18 cellular contexts compared by ENCODE assay signal in genomic region chr6:18139935-18140621, GRCh38. TPM values are rescaled to one million over a fixed set of nuclear protein-coding genes. Genes with fewer than 3 reads are reported as not detected.
A peak's percentile ranks its signal among the peaks of the same experiment; 100 is the strongest.
DNase-seq lines count a peak whose midpoint lies in the region; ATAC-seq, FAIRE-seq and TF ChIP-seq lines count a peak whose summit lies in the region.
"Had no signal": no experiment of that assay in that cellular context is flagged by ENCODE, and none has a peak within 500 bp of the region (broad histone marks: within the 10 kb centered on the region; RNA-seq: fewer than 3 reads in every experiment).

No MANE protein-coding gene starts in this region.

- TF ChIP-seq EP300 in A549 (IDR thresholded peaks at IDR 0.05) (no peak), transverse colon (IDR thresholded peaks at IDR 0.05; ENCODE audit: low read depth) (no peak)

- in situ Hi-C loops in transverse colon (cut with MboI; ENCODE audit: low pct_ligation_motif_present in 1 of 4, low pct_unique_long_range_greater_than_20kb in 1 of 4, low sequenced_read_pairs in 3 of 4): loop anchor here in 2 of 4 donors (25.0 kb wide), 2 partner anchors 553 to 978 kb away; no protein-coding TSS in a partner anchor

- no peak overlapping the region for H3K4me3 ChIP-seq in A549
- H3K4me3 ChIP-seq in colonic mucosa: no peak overlapping the region
- H3K4me3 ChIP-seq in mucosa of rectum (ENCODE audit: low read length in 2 of 2): no peak overlapping the region
- no peak overlapping the region for H3K4me3 ChIP-seq in transverse colon
- H3K4me3 ChIP-seq: BLaER1 treated with 17β-estradiol and CSF1 and Interleukin-3, amounts not matched to agents 10 nM and 100 nM; GM23338 had no signal

- H3K27me3 ChIP-seq in colonic mucosa (no peaks in the 10 kb centered on the region), mucosa of rectum (ENCODE audit: control insufficient read depth in 2 of 2, insufficient read depth in 2 of 2, low read length in 2 of 2) (no peaks in the 10 kb centered on the region), transverse colon (no peaks in the 10 kb centered on the region)
- H3K27me3 ChIP-seq: BLaER1 treated with 17β-estradiol and CSF1 and Interleukin-3, amounts not matched to agents 10 nM and 100 nM had no signal

- CTCF ChIA-PET in A549 (lab: Yijun Ruan, JAX): no interaction called here

- 84% methylated on average over 6 of the region's 6 CpGs for WGBS in A549 (ENCODE audit: missing lambda C conversion rate)
- 0 to 70% methylated on average over 1 to 6 of the region's 6 CpGs for WGBS in transverse colon (ENCODE audit: low coverage in 1 of 2), 2 donors

- H3K27ac ChIP-seq in A549 (no peak overlapping the region), colonic mucosa (peak overlapping the region; percentile 41), mucosa of rectum (ENCODE audit: low read depth in 2 of 2, low read length in 2 of 2) (peak overlapping the region; percentile 53 to 54), transverse colon (peak overlapping the region; percentile 35 to 62 (median 60))
- H3K27ac ChIP-seq: BLaER1 treated with 17β-estradiol and CSF1 and Interleukin-3, amounts not matched to agents 10 nM and 100 nM; HL-60 had no signal

- H3K9ac ChIP-seq in colonic mucosa (ENCODE audit: low read depth in 2 of 2, low read length in 2 of 2): no peak overlapping the region
- H3K9ac ChIP-seq in mucosa of rectum (ENCODE audit: low read depth in 1 of 2, low read length in 2 of 2): no peak overlapping the region
- H3K9ac ChIP-seq: BLaER1 treated with 17β-estradiol and CSF1 and Interleukin-3, amounts not matched to agents 10 nM and 100 nM had no signal

- intact Hi-C loops in colonic mucosa (cut with DNase I): no loop called here
- intact Hi-C loops in transverse colon (cut with DNase I; ENCODE audit: low total_unique reads): loop anchor here (5.0 kb wide), 1 partner anchor 1798 kb away; no protein-coding TSS in a partner anchor

- TF ChIP-seq RAD21 in A549 (conservative IDR thresholded peaks at IDR 0.05 in 1 of 2, IDR thresholded peaks at IDR 0.05 in 1 of 2): no peak

- no peak for ATAC-seq in A549
- ATAC-seq: CD8-positive, alpha-beta T cell; GM23338 had no signal

- POLR2A ChIA-PET in A549 (lab: Yijun Ruan, JAX): no interaction called here

- DNase-seq in A549 (ENCODE audit: low read depth in 1 of 2, low spot score in 1 of 2) (no peak), colonic mucosa (peak; percentile 66), transverse colon (peak; percentile 55), kidney tubule cell (ENCODE audit: low spot score) (no peak), ecto neural progenitor cell (ENCODE audit: low spot score) (no peak)
- no peak for DNase-seq in activated CD8-positive, alpha-beta memory T cell treated with anti-CD3 and anti-CD28 coated beads for 24 hours
- DNase-seq: 8988T; Calu3; CD8-positive, alpha-beta T cell; DMS79 treated with DMSO at 0.1 percent for 48 hours; GF-D8; HCEC 1CT; IMR-90 had no signal

- H3K4me2 ChIP-seq in A549: no peak overlapping the region
- H3K4me2 ChIP-seq: BLaER1 treated with 17β-estradiol and CSF1 and Interleukin-3, amounts not matched to agents 10 nM and 100 nM; GM23338 had no signal

- TF ChIP-seq CTCF in A549 (IDR thresholded peaks at IDR 0.05) (no peak), colonic mucosa (IDR thresholded peaks at IDR 0.05) (no peak), transverse colon (IDR thresholded peaks at IDR 0.05) (no peak)

- H3K9me3 ChIP-seq in A549 (no peaks in the 10 kb centered on the region), colonic mucosa (no peaks in the 10 kb centered on the region), mucosa of rectum (ENCODE audit: control insufficient read depth in 2 of 2, low read length in 2 of 2) (no peaks in the 10 kb centered on the region), transverse colon (no peaks in the 10 kb centered on the region)
- H3K9me3 ChIP-seq: BLaER1 treated with 17β-estradiol and CSF1 and Interleukin-3, amounts not matched to agents 10 nM and 100 nM had no signal

- no peak for FAIRE-seq in A549 (lab: Jason Lieb, UNC)
- FAIRE-seq: H54 had no signal

- no peak for TF ChIP-seq POLR2A in A549 (IDR thresholded peaks at IDR 0.05; ENCODE audit: low read length)
- no peak for TF ChIP-seq POLR2A in transverse colon (IDR thresholded peaks at IDR 0.05)

- H3K4me1 ChIP-seq in A549: no peaks in the 10 kb centered on the region
- peaks cover 3% of the 10 kb centered on the region for H3K4me1 ChIP-seq in colonic mucosa
- H3K4me1 ChIP-seq in mucosa of rectum (ENCODE audit: control insufficient read depth in 2 of 2, insufficient read depth in 2 of 2, low read length in 2 of 2): peaks cover 4 to 8% of the 10 kb centered on the region in 2 donors
- peaks cover 0 to 20% (median 2%) of the 10 kb centered on the region in 4 donors for H3K4me1 ChIP-seq in transverse colon
- H3K4me1 ChIP-seq: BLaER1 treated with 17β-estradiol and CSF1 and Interleukin-3, amounts not matched to agents 10 nM and 100 nM had no signal

- no peaks in the 10 kb centered on the region for H3K36me3 ChIP-seq in colonic mucosa
- H3K36me3 ChIP-seq in mucosa of rectum (ENCODE audit: control insufficient read depth in 2 of 2, insufficient read depth in 2 of 2, low read length in 2 of 2): peaks cover 16 to 38% of the 10 kb centered on the region in 2 donors
- peaks cover 0 to 42% (median 4%) of the 10 kb centered on the region in 4 donors for H3K36me3 ChIP-seq in transverse colon

TF ChIP-seq in A549, 52 proteins besides CTCF, POLR2A, EP300 and RAD21:
- TF ChIP-seq PBX3 (IDR thresholded peaks at IDR 0.05): no peak
- no peak for TF ChIP-seq ZFP36 (IDR thresholded peaks at IDR 0.05; ENCODE audit: borderline replicate concordance, partially characterized antibody)
- TF ChIP-seq HEYL (CRISPR knock-in tag; IDR thresholded peaks at IDR 0.05): no peak
- TF ChIP-seq KDM5A (IDR thresholded peaks at IDR 0.05): no peak
- TF ChIP-seq MAFK (IDR thresholded peaks at IDR 0.05; ENCODE audit: partially characterized antibody): peak; percentile 21
- no peak for TF ChIP-seq ATOH8 (CRISPR knock-in tag; IDR thresholded peaks at IDR 0.05; ENCODE audit: low read depth)

RNA-seq across cellular contexts. Expression of gene TPMT, which starts 14.8 kb away (rescaled TPM):
- 13.4 and 16.5 TPM in 2 replicates for polyA plus RNA-seq in A549 (2011; rRNA removed)
- 4.0 and 4.3 TPM in 2 replicates for polyA plus RNA-seq in A549 (2012; cell fraction: cytosol; rRNA removed)
- polyA plus RNA-seq in A549 (2012; cell fraction: nucleus; rRNA removed): 1.0 and 1.9 TPM in 2 replicates
- 11.0 to 11.2 TPM (median 11.2 TPM) in 3 replicates for polyA plus RNA-seq in A549 (2017; fragmentation: RNase III; extraction: RNeasy Plus Mini Kit Qiagen cat#74134 plus additional on column Dnase treatment)
- polyA minus RNA-seq in A549 (2011; rRNA and poly(A)+ RNA removed): 2.8 and 3.0 TPM in 2 replicates
- total RNA-seq in colonic mucosa: 10 to 100 TPM; 51.1 to 52.5 TPM
- 10 to 100 TPM; 15.1 to 53.5 (median 32.8) TPM for total RNA-seq in transverse colon

RNA-seq across cellular contexts. Expression of gene KDM1B, which starts 15.1 kb away (rescaled TPM):
- polyA plus RNA-seq in A549 (2011; rRNA removed) (14.5 and 14.9 TPM in 2 replicates), A549 (2017; fragmentation: RNase III; extraction: RNeasy Plus Mini Kit Qiagen cat#74134 plus additional on column Dnase treatment) (11.0 to 11.3 TPM (median 11.3 TPM) in 3 replicates)
- polyA plus RNA-seq in A549 (2012; cell fraction: cytosol; rRNA removed): 7.5 and 7.7 TPM in 2 replicates
- 3.8 and 4.7 TPM in 2 replicates for polyA plus RNA-seq in A549 (2012; cell fraction: nucleus; rRNA removed)
- polyA minus RNA-seq in A549 (2011; rRNA and poly(A)+ RNA removed): 13.0 and 15.7 TPM in 2 replicates
- total RNA-seq in colonic mucosa (10 to 100 TPM; 28.4 to 43.5 TPM), transverse colon (10 to 100 TPM; 18.9 to 70.7 (median 40.0) TPM)

RNA-seq across cellular contexts. Expression of gene NHLRC1, which starts 17.6 kb away (rescaled TPM):
- polyA plus RNA-seq in A549 (2011; rRNA removed): 1.7 and 2.0 TPM in 2 replicates
- 1.1 and 1.3 TPM in 2 replicates for polyA plus RNA-seq in A549 (2012; cell fraction: cytosol; rRNA removed)
- 0.94 and 1.4 TPM in 2 replicates for polyA plus RNA-seq in A549 (2012; cell fraction: nucleus; rRNA removed)
- 2.7 to 3.1 TPM (median 3.1 TPM) in 3 replicates for polyA plus RNA-seq in A549 (2017; fragmentation: RNase III; extraction: RNeasy Plus Mini Kit Qiagen cat#74134 plus additional on column Dnase treatment)
- polyA minus RNA-seq in A549 (2011; rRNA and poly(A)+ RNA removed): 0.88 and 0.91 TPM in 2 replicates
- 1 to 10 TPM; 1.6 to 2.5 TPM for total RNA-seq in colonic mucosa
- 1 to 10 TPM in 2 of 4 donors, not detected in 2; 1.1 to 2.1 TPM for total RNA-seq in transverse colon

Comparison
In these comparisons a context has a peak if more than half of its experiments do, and no peak if none do; other contexts are left out.
1. DNase-seq: peak in colonic mucosa (single experiment) and transverse colon (single experiment); none in A549 (0 of 2), kidney tubule cell (single experiment), ecto neural progenitor cell (single experiment) and activated CD8-positive, alpha-beta memory T cell treated with anti-CD3 and anti-CD28 coated beads for 24 hours (single experiment).
2. H3K27ac ChIP-seq: peak in colonic mucosa (single experiment), mucosa of rectum (2 of 2) and transverse colon (4 of 4); none in A549 (0 of 2).